In the genomic region with DNA sequence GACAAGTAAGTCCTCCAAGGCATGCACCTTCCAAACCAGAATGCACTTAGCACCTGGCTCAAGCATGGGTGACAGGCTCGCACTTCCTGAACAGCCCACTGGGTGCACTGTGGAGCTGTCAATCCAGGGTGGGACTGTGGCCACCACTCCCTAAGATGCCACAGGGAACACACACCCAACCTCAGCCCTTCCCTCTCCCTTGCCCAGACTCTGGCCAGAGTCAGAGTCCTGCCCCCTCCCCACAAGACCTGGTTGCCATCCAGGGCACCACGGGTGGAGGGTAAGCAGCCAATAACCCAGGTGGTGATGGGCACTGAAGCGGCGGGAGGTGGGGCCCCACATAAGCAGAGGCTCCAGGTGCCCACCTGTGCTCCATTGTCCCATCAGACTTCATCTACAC, we compare ENCODE assay signal across 9 cellular contexts.
DNase-seq lines count a peak whose midpoint lies in the region; ATAC-seq and TF ChIP-seq lines count a peak whose summit lies in the region.
"Had no signal": no experiment of that assay in that cellular context is flagged by ENCODE, and none has a peak within 500 bp of the region (broad histone marks: within the 10 kb centered on the region; RNA-seq: fewer than 3 reads in every experiment).

No MANE protein-coding gene starts in this region.

- H3K4me1 Mint-ChIP-seq in activated naive CD4-positive, alpha-beta T cell treated with anti-CD3 and anti-CD28 coated beads for 36 hours (ENCODE audit: low read depth) = no peaks in the 10 kb centered on the region
- H3K4me1 Mint-ChIP-seq in natural killer cell treated with Interleukin-12 subunit alpha and Interleukin-12 subunit beta and Interleukin-15 and Interleukin-18, amount 100 ng/mL, for 72 hours (ENCODE audit: low read depth in 2 of 2) = no peaks in the 10 kb centered on the region
- H3K4me1 Mint-ChIP-seq: activated naive CD4-positive, alpha-beta T cell treated with anti-CD3 and anti-CD28 coated beads, Interleukin-2, amount 50 U/mL, for 24 hours had no signal

- peaks cover 0 to 23% (median 19%) of the 10 kb centered on the region in 3 donors for H3K4me1 ChIP-seq in esophagus squamous epithelium

- no peak for TF ChIP-seq POLR2A in esophagus squamous epithelium (IDR thresholded peaks at IDR 0.05)

- H3K4me3 ChIP-seq in SU-DHL-6 (ENCODE audit: insufficient read depth, low read length, poor library complexity, severe bottlenecking) = no peak overlapping the region
- no peak overlapping the region for H3K4me3 ChIP-seq in esophagus squamous epithelium

- H3K27ac ChIP-seq in SU-DHL-6 (ENCODE audit: low read depth, low read length) (no peak overlapping the region), esophagus squamous epithelium (no peak overlapping the region)

- peaks cover 3% of the 10 kb centered on the region for H3K27me3 Mint-ChIP-seq in activated naive CD4-positive, alpha-beta T cell treated with anti-CD3 and anti-CD28 coated beads for 36 hours (ENCODE audit: low read depth)
- H3K27me3 Mint-ChIP-seq in natural killer cell treated with Interleukin-12 subunit alpha and Interleukin-12 subunit beta and Interleukin-15 and Interleukin-18, amount 100 ng/mL, for 72 hours = peaks cover 6% of the 10 kb centered on the region in 2 donors

- no peaks in the 10 kb centered on the region for H3K9me2 ChIP-seq in SU-DHL-6 (replicated peaks; ENCODE audit: insufficient read depth, low read length)

- no peaks in the 10 kb centered on the region for H4K20me1 ChIP-seq in SU-DHL-6 (ENCODE audit: low read depth, low read length)

- no peak overlapping the region for H3K4me2 ChIP-seq in SU-DHL-6 (ENCODE audit: low read depth, low read length, poor library complexity, severe bottlenecking)

- CTCF ChIA-PET in activated naive CD4-positive, alpha-beta T cell treated with anti-CD3 and anti-CD28 coated beads for 36 hours (lab: Charles Lee) = no interaction called here

- no peaks in the 10 kb centered on the region for H3F3A ChIP-seq in SU-DHL-6 (ENCODE audit: insufficient read depth)

- no peaks in the 10 kb centered on the region for H3K9me3 Mint-ChIP-seq in activated naive CD4-positive, alpha-beta T cell treated with anti-CD3 and anti-CD28 coated beads for 36 hours
- no peaks in the 10 kb centered on the region for H3K9me3 Mint-ChIP-seq in natural killer cell treated with Interleukin-12 subunit alpha and Interleukin-12 subunit beta and Interleukin-15 and Interleukin-18, amount 100 ng/mL, for 72 hours
- H3K9me3 Mint-ChIP-seq: activated naive CD4-positive, alpha-beta T cell treated with anti-CD3 and anti-CD28 coated beads, Interleukin-2, amount 50 U/mL, for 24 hours had no signal

- H3K27me3 ChIP-seq in SU-DHL-6 (ENCODE audit: low read length) (no peaks in the 10 kb centered on the region), esophagus squamous epithelium (no peaks in the 10 kb centered on the region)

- H3K36me3 ChIP-seq in SU-DHL-6 (ENCODE audit: low read length) (no peaks in the 10 kb centered on the region), esophagus squamous epithelium (no peaks in the 10 kb centered on the region)

- no peak overlapping the region for H3K9ac ChIP-seq in SU-DHL-6 (ENCODE audit: low read length)

- H2AFZ ChIP-seq in SU-DHL-6 (ENCODE audit: low read depth, low read length, severe bottlenecking) = no peak overlapping the region

- intact Hi-C loops in activated naive CD4-positive, alpha-beta T cell treated with anti-CD3 and anti-CD28 coated beads for 36 hours (cut with micrococcal nuclease) = no loop called here
- intact Hi-C loops in esophagus squamous epithelium (cut with DNase I) = no loop called here

- DNase-seq in activated naive CD4-positive, alpha-beta T cell treated with anti-CD3 and anti-CD28 coated beads for 36 hours = peak; percentile 31
- no peak for DNase-seq in activated naive CD4-positive, alpha-beta T cell treated with Interleukin-2 at 50 U/mL for 16 hours
- DNase-seq in natural killer cell treated with Interleukin-12 subunit alpha and Interleukin-12 subunit beta and Interleukin-15 and Interleukin-18, amount 100 ng/mL, for 72 hours (ENCODE audit: low spot score) = no peak
- DNase-seq in NCI-H774 (lab: John Stamatoyannopoulos, UW) = no peak
- no peak for DNase-seq in DMS114 treated with DMSO at 0.1 percent for 48 hours (lab: John Stamatoyannopoulos, UW; ENCODE audit: unreplicated experiment)
- no peak for DNase-seq in esophagus squamous epithelium (lab: John Stamatoyannopoulos, UW)

- ATAC-seq in HG02981 (IDR thresholded peaks at IDR 0.05; ENCODE audit: unreplicated experiment) = peak; percentile 89
- ATAC-seq in natural killer cell treated with Interleukin-12 subunit alpha and Interleukin-12 subunit beta and Interleukin-15 and Interleukin-18, amount 100 ng/mL, for 72 hours = peak; percentile 27 to 72

- no peaks in the 10 kb centered on the region for H3K79me2 ChIP-seq in SU-DHL-6 (ENCODE audit: insufficient read depth, low read length)

- 90 to 100% methylated on average over 1 of the region's 4 CpGs for WGBS in esophagus squamous epithelium, 2 donors

- no peaks in the 10 kb centered on the region for H3K36me3 Mint-ChIP-seq in activated naive CD4-positive, alpha-beta T cell treated with anti-CD3 and anti-CD28 coated beads for 36 hours (ENCODE audit: low read depth)
- H3K36me3 Mint-ChIP-seq in natural killer cell treated with Interleukin-12 subunit alpha and Interleukin-12 subunit beta and Interleukin-15 and Interleukin-18, amount 100 ng/mL, for 72 hours = no peaks in the 10 kb centered on the region
- H3K36me3 Mint-ChIP-seq: activated naive CD4-positive, alpha-beta T cell treated with anti-CD3 and anti-CD28 coated beads, Interleukin-2, amount 50 U/mL, for 24 hours had no signal

- no peaks in the 10 kb centered on the region for H3K9me3 ChIP-seq in SU-DHL-6 (ENCODE audit: insufficient read depth, low read length)
- no peaks in the 10 kb centered on the region for H3K9me3 ChIP-seq in esophagus squamous epithelium

- H3K4me3 Mint-ChIP-seq in activated naive CD4-positive, alpha-beta T cell treated with anti-CD3 and anti-CD28 coated beads for 36 hours = no peak overlapping the region
- no peak overlapping the region for H3K4me3 Mint-ChIP-seq in natural killer cell treated with Interleukin-12 subunit alpha and Interleukin-12 subunit beta and Interleukin-15 and Interleukin-18, amount 100 ng/mL, for 72 hours
- H3K4me3 Mint-ChIP-seq: activated naive CD4-positive, alpha-beta T cell treated with anti-CD3 and anti-CD28 coated beads, Interleukin-2, amount 50 U/mL, for 24 hours had no signal

- H3K27ac Mint-ChIP-seq in activated naive CD4-positive, alpha-beta T cell treated with anti-CD3 and anti-CD28 coated beads for 36 hours = no peak overlapping the region
- H3K27ac Mint-ChIP-seq in natural killer cell treated with Interleukin-12 subunit alpha and Interleukin-12 subunit beta and Interleukin-15 and Interleukin-18, amount 100 ng/mL, for 72 hours = no peak overlapping the region
- H3K27ac Mint-ChIP-seq: activated naive CD4-positive, alpha-beta T cell treated with anti-CD3 and anti-CD28 coated beads, Interleukin-2, amount 50 U/mL, for 24 hours had no signal

- TF ChIP-seq CTCF in SU-DHL-6 (IDR thresholded peaks at IDR 0.05; ENCODE audit: insufficient read depth, low read length, poor library complexity, severe bottlenecking) (peak; percentile 20), esophagus squamous epithelium (IDR thresholded peaks at IDR 0.05) (peak in 2 of 6 experiments; percentile 17 to 62)
